In the genomic region with DNA sequence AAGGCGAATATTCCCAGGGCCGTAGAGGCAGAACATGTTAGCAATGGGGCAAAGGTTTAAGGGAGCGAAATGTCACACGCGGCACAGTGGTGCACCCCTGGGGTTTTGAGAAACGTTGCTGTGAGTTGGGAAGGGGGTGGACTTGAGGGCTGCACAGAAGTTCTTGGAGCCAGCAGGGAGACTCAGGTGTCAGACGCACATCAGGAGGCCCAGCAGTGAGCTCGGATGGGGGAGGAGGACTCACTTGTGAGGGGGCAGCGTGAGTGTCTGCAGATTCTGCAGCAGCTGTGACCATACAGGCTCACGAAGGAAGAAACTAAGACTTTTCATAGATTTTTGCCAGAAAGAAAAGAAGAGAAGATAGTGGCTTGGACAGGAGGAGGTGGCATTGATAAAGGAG, we compare ENCODE assay signal across 18 cellular contexts.
"Had no signal": no experiment of that assay in that cellular context is flagged by ENCODE, and none has a peak within 500 bp of the region (broad histone marks: within the 10 kb centered on the region; RNA-seq: fewer than 3 reads in every experiment).

No MANE protein-coding gene starts in this region.

- H3K4me1 ChIP-seq: esophagus squamous epithelium, gastroesophageal sphincter, parathyroid adenoma, prostate gland, right lobe of liver, tibial artery, uterus had no signal

- H3K27ac Mint-ChIP-seq: nephron progenitor cell; stimulated activated memory B cell treated with anti-CD40 and anti-IgM and Interleukin-4, amounts not matched to agents 10 μg/mL and 1 μg/mL and 100 μg/mL, for 72 hours had no signal

- H3K4me1 Mint-ChIP-seq: stimulated activated memory B cell treated with anti-CD40 and anti-IgM and Interleukin-4, amounts not matched to agents 10 μg/mL and 1 μg/mL and 100 μg/mL, for 72 hours had no signal

- ATAC-seq: gastroesophageal sphincter; left colon; mucosa of descending colon; right lobe of liver; stimulated activated memory B cell treated with anti-CD40 and anti-IgM and Interleukin-4, amounts not matched to agents 10 μg/mL and 1 μg/mL and 100 μg/mL, for 72 hours had no signal

- H3K27ac ChIP-seq: epithelial cell of prostate, parathyroid adenoma, prostate gland, right lobe of liver, tibial artery had no signal

- H3K27me3 ChIP-seq: esophagus squamous epithelium, right lobe of liver, tibial artery, upper lobe of left lung, uterus had no signal

- H3K36me3 ChIP-seq: esophagus squamous epithelium, gastroesophageal sphincter, prostate gland, right lobe of liver, tibial artery, upper lobe of left lung, uterus had no signal

- H3K9me3 ChIP-seq: esophagus squamous epithelium, mucosa of descending colon, prostate gland, right lobe of liver, tibial artery, upper lobe of left lung, uterus had no signal

- DNase-seq: effector memory CD4-positive, alpha-beta T cell; esophagus squamous epithelium; foreskin fibroblast; kidney; left colon; mucosa of descending colon; nephron progenitor cell; right lobe of liver; stimulated activated CD4-positive, alpha-beta T cell treated with anti-CD3 and anti-CD28 coated beads, Interleukin-4, amount 100 ng/mL, for 24 hours; tibial artery; uterus had no signal

- H3K27me3 Mint-ChIP-seq: stimulated activated naive CD8-positive, alpha-beta T cell treated with anti-CD3 and anti-CD28 coated beads, Interleukin-15, Interleukin-2, amounts not matched to agents 100 ng/mL and 50 ng/mL, for 24 hours had no signal

- H3K4me3 Mint-ChIP-seq: nephron progenitor cell; stimulated activated memory B cell treated with anti-CD40 and anti-IgM and Interleukin-4, amounts not matched to agents 10 μg/mL and 1 μg/mL and 100 μg/mL, for 72 hours; stimulated activated naive CD8-positive, alpha-beta T cell treated with anti-CD3 and anti-CD28 coated beads, Interleukin-15, Interleukin-2, amounts not matched to agents 100 ng/mL and 50 ng/mL, for 24 hours had no signal

- H3K4me3 ChIP-seq: esophagus squamous epithelium, gastroesophageal sphincter, mucosa of descending colon, prostate gland, right lobe of liver, tibial artery, upper lobe of left lung, uterus had no signal

- H3K9ac ChIP-seq: parathyroid adenoma had no signal

- H3K36me3 Mint-ChIP-seq: stimulated activated memory B cell treated with anti-CD40 and anti-IgM and Interleukin-4, amounts not matched to agents 10 μg/mL and 1 μg/mL and 100 μg/mL, for 72 hours had no signal
